In the genomic region with DNA sequence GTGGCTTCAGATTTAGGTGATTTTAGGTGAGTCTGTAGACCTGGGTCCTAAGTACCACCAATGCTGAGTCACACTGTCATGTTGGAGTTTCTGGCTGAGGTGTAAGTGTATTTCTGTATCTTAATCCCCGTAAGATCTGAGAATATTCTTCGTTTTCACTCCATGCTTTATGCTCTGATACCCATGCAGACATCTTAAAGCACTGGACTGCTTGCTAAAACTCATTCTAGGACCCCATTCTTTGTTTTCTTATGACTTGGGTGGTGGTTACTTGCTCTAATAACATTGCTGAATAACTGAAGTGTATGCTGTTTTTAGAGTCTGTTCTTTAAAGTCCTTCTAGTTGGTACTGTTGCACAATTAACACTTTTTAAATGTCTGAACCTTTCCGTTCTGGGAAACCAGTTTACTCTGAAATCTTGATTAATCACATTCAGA, we compare ENCODE assay signal across 9 cellular contexts. TPM values are rescaled to one million over a fixed set of nuclear protein-coding genes. Genes with fewer than 3 reads are reported as not detected.
DNase-seq lines count a peak whose midpoint lies in the region; ATAC-seq and TF ChIP-seq lines count a peak whose summit lies in the region.
"Had no signal": no experiment of that assay in that cellular context is flagged by ENCODE, and none has a peak within 500 bp of the region (broad histone marks: within the 10 kb centered on the region; RNA-seq: fewer than 3 reads in every experiment).

No MANE protein-coding gene starts in this region.

- H4K20me1 ChIP-seq in PC-9 (ENCODE audit: insufficient read depth), result peaks cover 75% of the 10 kb centered on the region

- no peaks in the 10 kb centered on the region for H3K27me3 Mint-ChIP-seq in activated CD8-positive, alpha-beta memory T cell treated with anti-CD3 and anti-CD28 coated beads, Interleukin-2, amount 10 ng/mL, durations not matched to agents 7 days and 5 days
- H3K27me3 Mint-ChIP-seq in endothelial cell (ENCODE audit: unreplicated experiment), result peaks cover 2% of the 10 kb centered on the region
- no peaks in the 10 kb centered on the region for H3K27me3 Mint-ChIP-seq in stimulated activated naive B cell treated with anti-CD40 and anti-IgM and Interleukin-4, amounts not matched to agents 10 μg/mL and 1 μg/mL and 100 μg/mL, for 72 hours

- no peaks in the 10 kb centered on the region for H3K27me3 ChIP-seq in PC-9 (ENCODE audit: insufficient read depth, low read depth)
- no peaks in the 10 kb centered on the region for H3K27me3 ChIP-seq in esophagus muscularis mucosa

- ATAC-seq in activated CD8-positive, alpha-beta memory T cell treated with anti-CD3 and anti-CD28 coated beads, Interleukin-2, amount 10 ng/mL, durations not matched to agents 7 days and 5 days, result peak; percentile 32
- ATAC-seq in stimulated activated naive B cell treated with anti-CD40 and anti-IgM and Interleukin-4, amounts not matched to agents 10 μg/mL and 1 μg/mL and 100 μg/mL, for 72 hours (replicated peaks), result peak; percentile 38 to 62

- peaks cover 19% of the 10 kb centered on the region; the same call in 1 of the 2 replicates for H3F3A ChIP-seq in PC-9 (ENCODE audit: insufficient read depth, low read depth)

- H3K9me3 ChIP-seq in PC-9 (ENCODE audit: insufficient read depth, low read depth) (no peaks in the 10 kb centered on the region), esophagus muscularis mucosa (no peaks in the 10 kb centered on the region)

- peaks cover 69% of the 10 kb centered on the region for H3K36me3 Mint-ChIP-seq in activated CD8-positive, alpha-beta memory T cell treated with anti-CD3 and anti-CD28 coated beads, Interleukin-2, amount 10 ng/mL, durations not matched to agents 7 days and 5 days
- H3K36me3 Mint-ChIP-seq in endothelial cell (ENCODE audit: low read depth, unreplicated experiment), result peaks cover 25% of the 10 kb centered on the region
- H3K36me3 Mint-ChIP-seq in stimulated activated naive B cell treated with anti-CD40 and anti-IgM and Interleukin-4, amounts not matched to agents 10 μg/mL and 1 μg/mL and 100 μg/mL, for 72 hours, result peaks cover 35 to 72% of the 10 kb centered on the region in 2 donors

- H3K4me3 Mint-ChIP-seq in activated CD8-positive, alpha-beta memory T cell treated with anti-CD3 and anti-CD28 coated beads, Interleukin-2, amount 10 ng/mL, durations not matched to agents 7 days and 5 days, result peak overlapping the region; percentile 68
- H3K4me3 Mint-ChIP-seq in endothelial cell (ENCODE audit: unreplicated experiment), result no peak overlapping the region
- H3K4me3 Mint-ChIP-seq in stimulated activated naive B cell treated with anti-CD40 and anti-IgM and Interleukin-4, amounts not matched to agents 10 μg/mL and 1 μg/mL and 100 μg/mL, for 72 hours, result peak overlapping the region; percentile 43 to 66

- intact Hi-C loops in PC-9 (cut with micrococcal nuclease; ENCODE audit: unreplicated experiment), result no loop called here
- intact Hi-C loops in esophagus muscularis mucosa (cut with DNase I), result no loop called here

- no peak for TF ChIP-seq EP300 in esophagus muscularis mucosa (IDR thresholded peaks at IDR 0.05)

- H3K27ac Mint-ChIP-seq in activated CD8-positive, alpha-beta memory T cell treated with anti-CD3 and anti-CD28 coated beads, Interleukin-2, amount 10 ng/mL, durations not matched to agents 7 days and 5 days, result peak overlapping the region; percentile 84
- H3K27ac Mint-ChIP-seq in endothelial cell (ENCODE audit: unreplicated experiment), result peak overlapping the region; percentile 93
- H3K27ac Mint-ChIP-seq in stimulated activated naive B cell treated with anti-CD40 and anti-IgM and Interleukin-4, amounts not matched to agents 10 μg/mL and 1 μg/mL and 100 μg/mL, for 72 hours, result peak overlapping the region; percentile 91

- no peak overlapping the region for H3K4me3 ChIP-seq in PC-9
- H3K4me3 ChIP-seq in esophagus muscularis mucosa, result no peak overlapping the region

- H3K4me1 Mint-ChIP-seq in activated CD8-positive, alpha-beta memory T cell treated with anti-CD3 and anti-CD28 coated beads, Interleukin-2, amount 10 ng/mL, durations not matched to agents 7 days and 5 days, result peaks cover 81% of the 10 kb centered on the region
- H3K4me1 Mint-ChIP-seq in endothelial cell (ENCODE audit: unreplicated experiment), result peaks cover 68% of the 10 kb centered on the region
- H3K4me1 Mint-ChIP-seq in stimulated activated naive B cell treated with anti-CD40 and anti-IgM and Interleukin-4, amounts not matched to agents 10 μg/mL and 1 μg/mL and 100 μg/mL, for 72 hours, result peaks cover 41 to 64% of the 10 kb centered on the region in 2 donors

- H3K9me2 ChIP-seq in PC-9 (ENCODE audit: insufficient read depth), result no peaks in the 10 kb centered on the region

- POLR2A ChIA-PET in PC-9 (lab: Charles Lee; ENCODE audit: unreplicated experiment), result no interaction called here

- H3K4me1 ChIP-seq in PC-9 (replicated peaks; ENCODE audit: insufficient read depth) (no peaks in the 10 kb centered on the region), esophagus muscularis mucosa (peaks cover 37 to 75% (median 51%) of the 10 kb centered on the region in 4 donors)

- no peaks in the 10 kb centered on the region for H3K9me3 Mint-ChIP-seq in activated CD8-positive, alpha-beta memory T cell treated with anti-CD3 and anti-CD28 coated beads, Interleukin-2, amount 10 ng/mL, durations not matched to agents 7 days and 5 days (ENCODE audit: low read depth)
- no peaks in the 10 kb centered on the region for H3K9me3 Mint-ChIP-seq in endothelial cell (ENCODE audit: unreplicated experiment)
- no peaks in the 10 kb centered on the region for H3K9me3 Mint-ChIP-seq in stimulated activated naive B cell treated with anti-CD40 and anti-IgM and Interleukin-4, amounts not matched to agents 10 μg/mL and 1 μg/mL and 100 μg/mL, for 72 hours

- no peak for DNase-seq in activated CD8-positive, alpha-beta memory T cell treated with anti-CD3 and anti-CD28 coated beads, Interleukin-2, amount 10 ng/mL, durations not matched to agents 7 days and 5 days
- DNase-seq in activated CD8-positive, alpha-beta memory T cell treated with anti-CD3 and anti-CD28 coated beads, Interleukin-2, amount 50 U/mL, for 4 hours, result no peak
- DNase-seq in PC-9, result no peak
- DNase-seq in endothelial cell (ENCODE audit: low spot score), result no peak
- DNase-seq in stimulated activated naive B cell treated with anti-CD40 and anti-IgM and Interleukin-4, amounts not matched to agents 10 μg/mL and 1 μg/mL and 100 μg/mL, for 72 hours, result no peak
- DNase-seq in esophagus muscularis mucosa (ENCODE audit: extremely low spot score), result no peak
- no peak for DNase-seq in HK-2 (ENCODE audit: unreplicated experiment)
- DNase-seq in NCI-H1436 (lab: John Stamatoyannopoulos, UW), result no peak
- DNase-seq: NCI-H2227 treated with DMSO at 0.1 percent for 48 hours had no signal

- H3K36me3 ChIP-seq in PC-9 (ENCODE audit: low read depth), result peaks cover 14% of the 10 kb centered on the region; the same call in 1 of the 2 replicates
- H3K36me3 ChIP-seq in esophagus muscularis mucosa, result peaks cover 12 to 62% (median 38%) of the 10 kb centered on the region in 4 donors

- 50% methylated on average over 3 of the region's 3 CpGs for WGBS in esophagus muscularis mucosa

- H3K27ac ChIP-seq in PC-9 (peak overlapping the region; percentile 5; the same call in 1 of the 2 replicates), esophagus muscularis mucosa (replicated peaks in 1 of 4) (peak overlapping the region in 2 of 4 donors; percentile 2 to 12)

- no peak overlapping the region for H3K4me2 ChIP-seq in PC-9

- no peak overlapping the region for H2AFZ ChIP-seq in PC-9

- TF ChIP-seq POLR2A in esophagus muscularis mucosa (IDR thresholded peaks at IDR 0.05; ENCODE audit: low read depth), result no peak

- TF ChIP-seq CTCF in PC-9 (conservative IDR thresholded peaks at IDR 0.05), result no peak
- no peak for TF ChIP-seq CTCF in endothelial cell (IDR thresholded peaks at IDR 0.05; ENCODE audit: unreplicated experiment)
- TF ChIP-seq CTCF in esophagus muscularis mucosa (IDR thresholded peaks at IDR 0.05), result no peak

- peaks cover 60% of the 10 kb centered on the region for H3K79me2 ChIP-seq in PC-9 (ENCODE audit: low read depth)

- CTCF ChIA-PET in activated CD8-positive, alpha-beta memory T cell treated with anti-CD3 and anti-CD28 coated beads, Interleukin-2, amount 10 ng/mL, durations not matched to agents 7 days and 5 days (lab: Charles Lee), result interaction anchor here (1.4 kb wide), 1 partner anchor 66 kb away, joined by 3 read pairs; no protein-coding TSS in a partner anchor
- CTCF ChIA-PET in PC-9 (lab: Charles Lee), result no interaction called here

- BruUV-seq in PC-9 (replicated peaks; lab: Mats Ljungman, UMichigan), result no TSS peak

RNA-seq across cellular contexts. Expression of gene CDC42, which starts 36.6 kb away (rescaled TPM):
- 100 to 1,000 TPM; 254 to 340 TPM for total RNA-seq in activated CD8-positive, alpha-beta memory T cell treated with anti-CD3 and anti-CD28 coated beads, Interleukin-2, amount 10 ng/mL, durations not matched to agents 7 days and 5 days
- total RNA-seq in PC-9 (2021), result 119 and 183 TPM in 2 replicates
- 370 TPM for total RNA-seq in endothelial cell (ENCODE audit: unreplicated experiment)
- 100 to 1,000 TPM; 177 to 243 (median 204) TPM for total RNA-seq in esophagus muscularis mucosa

RNA-seq across cellular contexts. Expression of gene WNT4, which starts 53.7 kb away (rescaled TPM):
- total RNA-seq in activated CD8-positive, alpha-beta memory T cell treated with anti-CD3 and anti-CD28 coated beads, Interleukin-2, amount 10 ng/mL, durations not matched to agents 7 days and 5 days, result not detected
- 0.78 and 0.83 TPM in 2 replicates for total RNA-seq in PC-9 (2021)
- total RNA-seq in endothelial cell (ENCODE audit: unreplicated experiment), result 0.77 TPM
- under 1 TPM in 3 of 4 donors, not detected in 1; 0.19 to 0.33 (median 0.29) TPM for total RNA-seq in esophagus muscularis mucosa
